Comparison of ENCODE assay signal across 7 cellular contexts in genomic region chr12:81128930-81129554, GRCh38. TPM values are rescaled to one million over a fixed set of nuclear protein-coding genes. Genes with fewer than 3 reads are reported as not detected.
DNase-seq lines count a peak whose midpoint lies in the region; ATAC-seq and TF ChIP-seq lines count a peak whose summit lies in the region.

No MANE protein-coding gene starts in this region.

- H2BK5ac ChIP-seq in H9 (ENCODE audit: insufficient read length, low read length): no peak overlapping the region

- peaks cover 2% of the 10 kb centered on the region; the same call in 1 of the 2 replicates for H3K79me2 ChIP-seq in H9 (ENCODE audit: insufficient read depth, low read length)
- H3K79me2 ChIP-seq in Karpas-422 (ENCODE audit: low read length): no peaks in the 10 kb centered on the region
- H3K79me2 ChIP-seq in PC-3 (ENCODE audit: low read length): no peaks in the 10 kb centered on the region

- H3K9me3 Mint-ChIP-seq in H9: no peaks in the 10 kb centered on the region; a peak in 2 of 5 replicates
- peaks cover 36% of the 10 kb centered on the region for H3K9me3 Mint-ChIP-seq in nephron progenitor cell

- H2BK12ac ChIP-seq in H9 (ENCODE audit: insufficient read length, low read depth, low read length): no peak overlapping the region

- H3K4me3 Mint-ChIP-seq in H9 (no peak overlapping the region), nephron progenitor cell (no peak overlapping the region)

- no peak overlapping the region for H2BK120ac ChIP-seq in H9 (ENCODE audit: low read depth, low read length, poor library complexity, severe bottlenecking)

- no peaks in the 10 kb centered on the region for H3K23me2 ChIP-seq in H9 (ENCODE audit: insufficient read length, low read depth, low read length, poor library complexity, severe bottlenecking)

- no peak overlapping the region for H3K14ac ChIP-seq in H9 (ENCODE audit: insufficient read depth, low read length)

- no peak overlapping the region for H4K8ac ChIP-seq in H9 (replicated peaks; ENCODE audit: insufficient read length, low read depth, low read length)

- H4K20me1 ChIP-seq in H9 (ENCODE audit: control insufficient read depth, insufficient read depth, insufficient read length) (no peaks in the 10 kb centered on the region), Karpas-422 (ENCODE audit: insufficient read depth, low read depth, low read length) (no peaks in the 10 kb centered on the region), PC-3 (ENCODE audit: low read length) (no peaks in the 10 kb centered on the region)

- no peak overlapping the region for H3K18ac ChIP-seq in H9 (ENCODE audit: insufficient read length, low read depth, low read length)

- no peak overlapping the region for H3K4ac ChIP-seq in H9 (ENCODE audit: low read depth, low read length)

- no peak overlapping the region for H3K56ac ChIP-seq in H9 (ENCODE audit: insufficient read length, low read depth, low read length)

- H3K27me3 Mint-ChIP-seq in H9 (ENCODE audit: low read depth) (no peaks in the 10 kb centered on the region), nephron progenitor cell (ENCODE audit: low read depth, poor library complexity) (no peaks in the 10 kb centered on the region)

- intact Hi-C loops in PC-3 (cut with micrococcal nuclease): loop anchor here (1.0 to 10.0 kb wide), 2 partner anchors 184 to 292 kb away; no protein-coding TSS in a partner anchor

- BruUV-seq in PC-3 (replicated peaks; lab: Mats Ljungman, UMichigan): no TSS peak

- no peaks in the 10 kb centered on the region for H3K4me1 ChIP-seq in H9 (ENCODE audit: insufficient read depth, low read length)
- no peaks in the 10 kb centered on the region for H3K4me1 ChIP-seq in Karpas-422 (ENCODE audit: low read length)
- H3K4me1 ChIP-seq in PC-3 (ENCODE audit: insufficient read depth, low read length): no peaks in the 10 kb centered on the region

- no peaks in the 10 kb centered on the region for H3K9me3 ChIP-seq in H9 (ENCODE audit: control insufficient read depth, low read depth, low read length)
- H3K9me3 ChIP-seq in Karpas-422 (ENCODE audit: low read length): no peaks in the 10 kb centered on the region
- no peaks in the 10 kb centered on the region for H3K9me3 ChIP-seq in PC-3 (ENCODE audit: low read length)

- no peak overlapping the region for H3T11ph ChIP-seq in H9 (ENCODE audit: low read length)

- CTCF ChIA-PET in PC-3 (lab: Charles Lee): no interaction called here

- H4K91ac ChIP-seq in H9 (ENCODE audit: insufficient read length, low read depth, low read length): no peak overlapping the region

- H2AK5ac ChIP-seq in H9 (ENCODE audit: insufficient read length, low read length): no peak overlapping the region

- H3K4me1 Mint-ChIP-seq in H9 (no peaks in the 10 kb centered on the region), nephron progenitor cell (no peaks in the 10 kb centered on the region)

- H3K27ac ChIP-seq in H9 (ENCODE audit: insufficient read length, low read depth, low read length) (no peak overlapping the region), Karpas-422 (ENCODE audit: low read length) (no peak overlapping the region), PC-3 (ENCODE audit: low read length) (no peak overlapping the region)

- H3K4me2 ChIP-seq in H9 (ENCODE audit: insufficient read depth, insufficient read length, low read length): no peak overlapping the region
- no peak overlapping the region for H3K4me2 ChIP-seq in Karpas-422 (ENCODE audit: low read depth, low read length, poor library complexity, severe bottlenecking)
- H3K4me2 ChIP-seq in PC-3 (ENCODE audit: low read length): no peak overlapping the region

- peak; percentile 73 for ATAC-seq in PC-3

- no peaks in the 10 kb centered on the region for H3K27me3 ChIP-seq in H9 (ENCODE audit: insufficient read depth, low read length)
- H3K27me3 ChIP-seq in Karpas-422 (ENCODE audit: low read length): no peaks in the 10 kb centered on the region
- no peaks in the 10 kb centered on the region for H3K27me3 ChIP-seq in PC-3 (ENCODE audit: low read length)

- H4K5ac ChIP-seq in H9 (ENCODE audit: insufficient read length, low read depth, low read length): no peak overlapping the region

- peaks cover 3% of the 10 kb centered on the region for H3K79me1 ChIP-seq in H9 (ENCODE audit: insufficient read depth, low read depth, low read length, poor library complexity, severe bottlenecking)

- H3K9me2 ChIP-seq in Karpas-422 (replicated peaks; ENCODE audit: insufficient read depth, low read length) (no peaks in the 10 kb centered on the region), PC-3 (replicated peaks; ENCODE audit: low read length) (no peaks in the 10 kb centered on the region)

- POLR2A ChIA-PET in PC-3 (lab: Charles Lee; ENCODE audit: unreplicated experiment): interaction anchor here (0.5 kb wide), 1 partner anchor 23 kb away, joined by 3 read pairs; no protein-coding TSS in a partner anchor

- H3K36me3 Mint-ChIP-seq in H9 (ENCODE audit: insufficient read depth in 1 of 3, low read depth in 3 of 3): peaks cover 10 to 25% (median 11%) of the 10 kb centered on the region in 3 experiments; a peak in 4 of 7 replicates
- H3K36me3 Mint-ChIP-seq in nephron progenitor cell (ENCODE audit: low read depth): peaks cover 47% of the 10 kb centered on the region

- no peak overlapping the region for H2BK15ac ChIP-seq in H9 (ENCODE audit: low read depth, low read length)

- H3K36me3 ChIP-seq in Karpas-422 (ENCODE audit: insufficient read depth, low read length) (no peaks in the 10 kb centered on the region), PC-3 (ENCODE audit: low read depth, low read length) (no peaks in the 10 kb centered on the region)

- TF ChIP-seq CTCF in GM12874 (IDR thresholded peaks at IDR 0.05; ENCODE audit: insufficient read depth, low read depth, low read length) (peak; percentile 68), H9 (conservative IDR thresholded peaks at IDR 0.05) (peak; percentile 84), PC-3 (conservative IDR thresholded peaks at IDR 0.05; ENCODE audit: low read depth, low read length) (peak; percentile 83), epithelial cell of proximal tubule (conservative IDR thresholded peaks at IDR 0.05; ENCODE audit: low read depth, low read length) (peak; percentile 97), nephron progenitor cell (IDR thresholded peaks at IDR 0.05) (peak; percentile 78)

- H3F3A ChIP-seq in PC-3 (ENCODE audit: low read length, unreplicated experiment): no peaks in the 10 kb centered on the region

- DNase-seq in H9 (peak; percentile 49), Karpas-422 (peak; percentile 78), PC-3 (peak; percentile 60), epithelial cell of proximal tubule (ENCODE audit: low read depth) (no peak), nephron progenitor cell (peak; percentile 26)
- DNase-seq in stimulated activated CD4-positive, alpha-beta T cell treated with anti-CD3 and anti-CD28 coated beads, Interleukin-1b, Interleukin-23, amount 100 ng/mL, for 48 hours: no peak

- H3K23ac ChIP-seq in H9 (ENCODE audit: insufficient read length, low read depth, low read length): no peak overlapping the region

- WGBS in H9 (ENCODE audit: extremely low coverage, insufficient read length, low lambda C conversion rate): no CpG with 5 or more reads among the region's 2 CpGs

- no peak overlapping the region for H2BK20ac ChIP-seq in H9 (ENCODE audit: low read depth, low read length, poor library complexity, severe bottlenecking)

- H2AFZ ChIP-seq in H9 (ENCODE audit: low read length): no peak overlapping the region
- H2AFZ ChIP-seq in Karpas-422 (ENCODE audit: low read length): no peak overlapping the region
- H2AFZ ChIP-seq in PC-3 (ENCODE audit: low read length): no peak overlapping the region

- H3K4me3 ChIP-seq in Karpas-422 (ENCODE audit: low read length): no peak overlapping the region
- no peak overlapping the region for H3K4me3 ChIP-seq in PC-3 (ENCODE audit: low read length)
- no peak overlapping the region for H3K4me3 ChIP-seq in epithelial cell of proximal tubule (ENCODE audit: low read depth, low read length)

- H3K27ac Mint-ChIP-seq in H9: no peak overlapping the region
- no peak overlapping the region for H3K27ac Mint-ChIP-seq in nephron progenitor cell

- H3K9ac ChIP-seq in H9 (ENCODE audit: extremely low read depth, insufficient read length, low read length) (no peak overlapping the region), Karpas-422 (ENCODE audit: low read length) (no peak overlapping the region), PC-3 (ENCODE audit: low read length) (no peak overlapping the region)

RNA-seq across cellular contexts. Expression of gene ACSS3, which starts 51.2 kb away (rescaled TPM):
- 19.3 TPM in 2 replicates for total RNA-seq in H9 (2021)
- not detected in 2 replicates for total RNA-seq in Karpas-422 (2014; rRNA removed; shearing (Covaris generic); ENCODE audit: low replicate concordance)
- total RNA-seq in PC-3 (2014; rRNA removed): not detected in 2 replicates
- total RNA-seq in epithelial cell of proximal tubule: 2.5 and 3.4 TPM in 2 replicates

Comparison
In these comparisons a context has a peak if more than half of its experiments do, and no peak if none do; other contexts are left out.
1. DNase-seq: peak in H9 (single experiment), Karpas-422 (single experiment), PC-3 (single experiment) and nephron progenitor cell (single experiment); none in epithelial cell of proximal tubule (single experiment) and stimulated activated CD4-positive, alpha-beta T cell treated with anti-CD3 and anti-CD28 coated beads, Interleukin-1b, Interleukin-23, amount 100 ng/mL, for 48 hours (single experiment).
2. Peak in every context shown above with its lines, with median percentiles within 50 percentile points of each other: CTCF ChIP-seq.